ENCODE assay signal across 10 cellular contexts in genomic region chr20:38126146-38126912, GRCh38. TPM values are rescaled to one million over a fixed set of nuclear protein-coding genes. Genes with fewer than 3 reads are reported as not detected.
DNase-seq lines count a peak whose midpoint lies in the region; ATAC-seq and TF ChIP-seq lines count a peak whose summit lies in the region.
"Had no signal": no experiment of that assay in that cellular context is flagged by ENCODE, and none has a peak within 500 bp of the region (broad histone marks: within the 10 kb centered on the region; RNA-seq: fewer than 3 reads in every experiment).

No MANE protein-coding gene starts in this region.

- no peak for ATAC-seq in gastroesophageal sphincter
- ATAC-seq in aorta (ENCODE audit: low FRiP score) = peak; percentile 13
- no peak for ATAC-seq in GM18870 (IDR thresholded peaks at IDR 0.05; ENCODE audit: unreplicated experiment)

- DNase-seq in activated naive CD4-positive, alpha-beta T cell treated with anti-CD3 and anti-CD28 coated beads, Interleukin-2, amount 10 ng/mL, durations not matched to agents 7 days and 5 days = peak; percentile 7
- DNase-seq in activated naive CD4-positive, alpha-beta T cell treated with anti-CD3 and anti-CD28 coated beads for 36 hours = no peak
- DNase-seq in aorta (no peak), D341Med (ENCODE audit: low spot score) (no peak), dedifferentiated amniotic fluid mesenchymal stem cell (ENCODE audit: extremely low spot score) (no peak)
- DNase-seq: activated CD4-positive, CD25-positive, alpha-beta regulatory T cell had no signal

- H3K36me3 ChIP-seq in gastroesophageal sphincter (peaks cover 0 to 23% of the 10 kb centered on the region in 2 donors), aorta (ENCODE audit: control insufficient read depth in 1 of 2, insufficient read depth in 2 of 2, low read length in 1 of 2) (no peaks in the 10 kb centered on the region)

- intact Hi-C loops in activated naive CD4-positive, alpha-beta T cell treated with anti-CD3 and anti-CD28 coated beads for 36 hours (cut with micrococcal nuclease) = no loop called here
- intact Hi-C loops in aorta (cut with DNase I) = no loop called here

- peaks cover 8% of the 10 kb centered on the region for H3K27me3 Mint-ChIP-seq in activated naive CD4-positive, alpha-beta T cell treated with anti-CD3 and anti-CD28 coated beads, Interleukin-2, amount 10 ng/mL, durations not matched to agents 7 days and 5 days
- H3K27me3 Mint-ChIP-seq in activated naive CD4-positive, alpha-beta T cell treated with anti-CD3 and anti-CD28 coated beads for 36 hours (ENCODE audit: low read depth) = no peaks in the 10 kb centered on the region
- H3K27me3 Mint-ChIP-seq in nephron (ENCODE audit: low read depth) = peaks cover 3% of the 10 kb centered on the region
- H3K27me3 Mint-ChIP-seq: activated naive CD4-positive, alpha-beta T cell treated with anti-CD3 and anti-CD28 coated beads, Interleukin-2, amount 50 U/mL, for 24 hours had no signal

- peaks cover 0 to 48% (median 35%) of the 10 kb centered on the region in 3 donors for H3K4me1 ChIP-seq in gastroesophageal sphincter
- peaks cover 0 to 2% of the 10 kb centered on the region in 2 donors for H3K4me1 ChIP-seq in aorta (ENCODE audit: control insufficient read depth in 1 of 2, insufficient read depth in 2 of 2, low read length in 2 of 2)

- H3K27ac ChIP-seq in gastroesophageal sphincter (peak overlapping the region; percentile 2 to 87 (median 84)), aorta (ENCODE audit: low read depth in 1 of 2, low read length in 2 of 2) (peak overlapping the region; percentile 28 to 91)

- peaks cover 10% of the 10 kb centered on the region for H3K4me1 Mint-ChIP-seq in activated naive CD4-positive, alpha-beta T cell treated with anti-CD3 and anti-CD28 coated beads, Interleukin-2, amount 10 ng/mL, durations not matched to agents 7 days and 5 days
- H3K4me1 Mint-ChIP-seq in activated naive CD4-positive, alpha-beta T cell treated with anti-CD3 and anti-CD28 coated beads for 36 hours (ENCODE audit: low read depth) = peaks cover 4% of the 10 kb centered on the region
- H3K4me1 Mint-ChIP-seq in nephron = peaks cover 48% of the 10 kb centered on the region
- H3K4me1 Mint-ChIP-seq: activated naive CD4-positive, alpha-beta T cell treated with anti-CD3 and anti-CD28 coated beads, Interleukin-2, amount 50 U/mL, for 24 hours had no signal

- H3K27ac Mint-ChIP-seq in activated naive CD4-positive, alpha-beta T cell treated with anti-CD3 and anti-CD28 coated beads, Interleukin-2, amount 10 ng/mL, durations not matched to agents 7 days and 5 days = no peak overlapping the region
- H3K27ac Mint-ChIP-seq in activated naive CD4-positive, alpha-beta T cell treated with anti-CD3 and anti-CD28 coated beads for 36 hours = no peak overlapping the region
- peak overlapping the region; percentile 64 to 99 (median 97) for H3K27ac Mint-ChIP-seq in nephron
- H3K27ac Mint-ChIP-seq: activated naive CD4-positive, alpha-beta T cell treated with anti-CD3 and anti-CD28 coated beads, Interleukin-2, amount 50 U/mL, for 24 hours had no signal

- TF ChIP-seq CTCF in gastroesophageal sphincter (IDR thresholded peaks at IDR 0.05) (no peak), nephron (IDR thresholded peaks at IDR 0.05; ENCODE audit: unreplicated experiment in 3 of 3) (no peak)

- H3K36me3 Mint-ChIP-seq in activated naive CD4-positive, alpha-beta T cell treated with anti-CD3 and anti-CD28 coated beads, Interleukin-2, amount 10 ng/mL, durations not matched to agents 7 days and 5 days = no peaks in the 10 kb centered on the region
- no peaks in the 10 kb centered on the region for H3K36me3 Mint-ChIP-seq in activated naive CD4-positive, alpha-beta T cell treated with anti-CD3 and anti-CD28 coated beads for 36 hours (ENCODE audit: low read depth)
- no peaks in the 10 kb centered on the region for H3K36me3 Mint-ChIP-seq in nephron (ENCODE audit: low read depth)
- H3K36me3 Mint-ChIP-seq: activated naive CD4-positive, alpha-beta T cell treated with anti-CD3 and anti-CD28 coated beads, Interleukin-2, amount 50 U/mL, for 24 hours had no signal

- no peaks in the 10 kb centered on the region for H3K27me3 ChIP-seq in gastroesophageal sphincter
- H3K27me3 ChIP-seq in aorta (ENCODE audit: control insufficient read depth in 1 of 2, insufficient read depth in 2 of 2, low read length in 1 of 2) = no peaks in the 10 kb centered on the region

- TF ChIP-seq POLR2A in gastroesophageal sphincter (IDR thresholded peaks at IDR 0.05) = no peak

- H3K9me3 ChIP-seq in gastroesophageal sphincter = no peaks in the 10 kb centered on the region
- no peaks in the 10 kb centered on the region for H3K9me3 ChIP-seq in aorta (ENCODE audit: control insufficient read depth, low read length)

- no peak overlapping the region for H3K4me3 ChIP-seq in gastroesophageal sphincter
- no peak overlapping the region for H3K4me3 ChIP-seq in aorta (ENCODE audit: low read length in 2 of 2)

- no peak overlapping the region for H3K4me3 Mint-ChIP-seq in activated naive CD4-positive, alpha-beta T cell treated with anti-CD3 and anti-CD28 coated beads, Interleukin-2, amount 10 ng/mL, durations not matched to agents 7 days and 5 days
- no peak overlapping the region for H3K4me3 Mint-ChIP-seq in activated naive CD4-positive, alpha-beta T cell treated with anti-CD3 and anti-CD28 coated beads for 36 hours
- H3K4me3 Mint-ChIP-seq in nephron = no peak overlapping the region
- H3K4me3 Mint-ChIP-seq: activated naive CD4-positive, alpha-beta T cell treated with anti-CD3 and anti-CD28 coated beads, Interleukin-2, amount 50 U/mL, for 24 hours had no signal

- H3K9me3 Mint-ChIP-seq in activated naive CD4-positive, alpha-beta T cell treated with anti-CD3 and anti-CD28 coated beads, Interleukin-2, amount 10 ng/mL, durations not matched to agents 7 days and 5 days = no peaks in the 10 kb centered on the region
- no peaks in the 10 kb centered on the region for H3K9me3 Mint-ChIP-seq in activated naive CD4-positive, alpha-beta T cell treated with anti-CD3 and anti-CD28 coated beads for 36 hours
- no peaks in the 10 kb centered on the region for H3K9me3 Mint-ChIP-seq in nephron
- H3K9me3 Mint-ChIP-seq: activated naive CD4-positive, alpha-beta T cell treated with anti-CD3 and anti-CD28 coated beads, Interleukin-2, amount 50 U/mL, for 24 hours had no signal

- 48 to 84% methylated on average over 2 of the region's 7 CpGs for WGBS in gastroesophageal sphincter (ENCODE audit: low coverage in 1 of 2), 2 donors
- WGBS in aorta, 2 donors = 24 to 29% methylated on average over 7 of the region's 7 CpGs

- CTCF ChIA-PET in activated naive CD4-positive, alpha-beta T cell treated with anti-CD3 and anti-CD28 coated beads, Interleukin-2, amount 10 ng/mL, durations not matched to agents 7 days and 5 days (lab: Charles Lee) = no interaction called here
- CTCF ChIA-PET in activated naive CD4-positive, alpha-beta T cell treated with anti-CD3 and anti-CD28 coated beads for 36 hours (lab: Charles Lee) = no interaction called here

- TF ChIP-seq EP300 in gastroesophageal sphincter (IDR thresholded peaks at IDR 0.05) = no peak

RNA-seq across cellular contexts. Expression of gene TGM2, which starts 38.7 kb away (rescaled TPM):
- total RNA-seq in activated naive CD4-positive, alpha-beta T cell treated with anti-CD3 and anti-CD28 coated beads for 36 hours = not detected
- total RNA-seq in gastroesophageal sphincter = 100 to 1,000 TPM; 163 to 385 (median 188) TPM
- total RNA-seq in aorta = 100 to 1,000 TPM; 449 to 561 TPM
- polyA plus RNA-seq in aorta = 100 to 1,000 TPM in 1 of 2 donors, 10 to 100 TPM in 1; 44.2 to 193 TPM

Comparison
In these comparisons a context has a peak if more than half of its experiments do, and no peak if none do; other contexts are left out.
1. H3K27ac Mint-ChIP-seq: peak in nephron (3 of 3); none in activated naive CD4-positive, alpha-beta T cell treated with anti-CD3 and anti-CD28 coated beads, Interleukin-2, amount 10 ng/mL, durations not matched to agents 7 days and 5 days (single experiment) and activated naive CD4-positive, alpha-beta T cell treated with anti-CD3 and anti-CD28 coated beads for 36 hours (single experiment).
2. RNA of gene TGM2, which starts 38.7 kb away (total RNA-seq): 449 to 561 TPM in aorta and 163 to 385 TPM in gastroesophageal sphincter; not detected in activated naive CD4-positive, alpha-beta T cell treated with anti-CD3 and anti-CD28 coated beads for 36 hours; every median in the first group is over 100 times any median in the second.